8 cellular contexts compared by ENCODE assay signal in the genomic region with DNA sequence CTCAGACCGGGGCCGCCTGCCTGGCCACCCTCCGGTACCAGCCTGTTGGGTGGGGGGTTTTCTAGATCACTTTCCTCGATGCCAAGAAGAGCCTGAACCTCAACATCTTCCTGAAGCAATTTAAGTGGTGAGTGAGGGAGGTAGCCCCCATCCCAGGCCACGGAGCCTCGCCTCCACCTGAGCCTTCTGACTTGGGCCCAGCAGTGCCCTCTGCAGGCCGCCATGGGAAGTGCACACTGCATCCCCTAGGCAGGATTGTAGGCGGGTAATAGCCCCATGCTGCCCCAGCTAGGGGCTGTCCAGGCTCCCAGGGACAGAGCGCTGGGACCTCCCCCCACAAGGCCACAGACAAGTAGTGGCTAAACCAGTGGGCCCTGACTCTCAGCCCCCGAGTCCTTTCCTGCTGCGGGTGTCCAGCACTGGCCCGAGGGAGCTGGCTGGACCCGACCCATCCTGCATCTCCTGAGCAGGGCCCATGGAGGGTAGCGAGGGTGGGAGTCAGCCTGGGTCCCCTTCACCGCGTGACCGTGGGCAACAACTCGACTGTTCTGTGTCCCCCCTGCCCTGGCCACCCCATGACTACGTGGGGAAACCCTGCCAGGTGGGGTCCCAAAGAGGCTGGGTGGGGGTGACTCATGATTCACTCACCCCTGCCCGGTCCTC. TPM values are rescaled to one million over a fixed set of nuclear protein-coding genes. Genes with fewer than 3 reads are reported as not detected.
A peak's percentile ranks its signal among the peaks of the same experiment; 100 is the strongest.
DNase-seq lines count a peak whose midpoint lies in the region; ATAC-seq and TF ChIP-seq lines count a peak whose summit lies in the region.

No MANE protein-coding gene starts in this region.

- DNase-seq in NCI-H2081 (lab: John Stamatoyannopoulos, UW) (peak; percentile 61 to 70), NCI-H2081 treated with DMSO at 0.1 percent for 48 hours (lab: John Stamatoyannopoulos, UW) (no peak), Kasumi-1 (lab: John Stamatoyannopoulos, UW) (peak; percentile 38 to 41), T-helper 1 cell (peak; percentile 46 to 66 (median 60)), adipocyte (ENCODE audit: low read depth) (peak; percentile 76), right cardiac atrium (peak; percentile 67 to 90 (median 90)), smooth muscle cell (lab: John Stamatoyannopoulos, UW; ENCODE audit: unreplicated experiment) (peak; percentile 43)

- H3K4me3 ChIP-seq in adipocyte (ENCODE audit: low read length) (no peak overlapping the region), right cardiac atrium (ENCODE audit: low read length) (no peak overlapping the region), smooth muscle cell (no peak overlapping the region)

- ATAC-seq in right cardiac atrium (peak; percentile 45 to 64), HG03159 (IDR thresholded peaks at IDR 0.05; ENCODE audit: unreplicated experiment) (no peak)

- H3K27ac ChIP-seq in right cardiac atrium (ENCODE audit: low read length) (no peak overlapping the region), smooth muscle cell (ENCODE audit: low read depth) (no peak overlapping the region)

- intact Hi-C loops in right cardiac atrium (cut with DNase I), result loop anchor here (2.0 to 5.0 kb wide), 2 partner anchors 56 to 58 kb away; no protein-coding TSS in a partner anchor

- H3K9me3 ChIP-seq in adipocyte (ENCODE audit: control insufficient read depth, low read length), result no peaks in the 10 kb centered on the region
- H3K9me3 ChIP-seq in right cardiac atrium (ENCODE audit: control insufficient read depth, low read length), result no peaks in the 10 kb centered on the region
- H3K9me3 ChIP-seq in smooth muscle cell (replicated peaks; ENCODE audit: low read depth), result no peaks in the 10 kb centered on the region

- H2AFZ ChIP-seq in smooth muscle cell (ENCODE audit: low read depth), result no peak overlapping the region

- H3K4me2 ChIP-seq in smooth muscle cell, result no peak overlapping the region

- no peaks in the 10 kb centered on the region for H3F3A ChIP-seq in smooth muscle cell (ENCODE audit: low read depth)

- H4K20me1 ChIP-seq in smooth muscle cell (ENCODE audit: low read depth), result no peaks in the 10 kb centered on the region

- WGBS in right cardiac atrium, result 56% methylated on average over 20 of the region's 20 CpGs
- WGBS in smooth muscle cell (ENCODE audit: low lambda C conversion rate), result 57% methylated on average over 20 of the region's 20 CpGs

- no peaks in the 10 kb centered on the region for H3K4me1 ChIP-seq in adipocyte (ENCODE audit: control insufficient read depth, insufficient read depth, low read length)
- H3K4me1 ChIP-seq in right cardiac atrium (ENCODE audit: control insufficient read depth, insufficient read depth, low read length), result no peaks in the 10 kb centered on the region
- H3K4me1 ChIP-seq in smooth muscle cell (ENCODE audit: low read depth), result no peaks in the 10 kb centered on the region

- no peaks in the 10 kb centered on the region for H3K79me2 ChIP-seq in smooth muscle cell (ENCODE audit: low read depth)

- H3K9ac ChIP-seq in adipocyte (ENCODE audit: low read length) (no peak overlapping the region), smooth muscle cell (ENCODE audit: low read depth) (no peak overlapping the region)

- H3K27me3 ChIP-seq in adipocyte (replicated peaks; ENCODE audit: control insufficient read depth, insufficient read depth, low read length) (no peaks in the 10 kb centered on the region), right cardiac atrium (ENCODE audit: control insufficient read depth, insufficient read depth) (no peaks in the 10 kb centered on the region), smooth muscle cell (ENCODE audit: low read depth) (no peaks in the 10 kb centered on the region)

- TF ChIP-seq CTCF in smooth muscle cell (IDR thresholded peaks at IDR 0.05; ENCODE audit: borderline replicate concordance, insufficient read depth, poor library complexity, severe bottlenecking), result peak; percentile 96

- H3K36me3 ChIP-seq in adipocyte (ENCODE audit: control insufficient read depth, insufficient read depth, low read length, severe bottlenecking) (peaks cover 71% of the 10 kb centered on the region), smooth muscle cell (ENCODE audit: low read depth) (peaks cover 9% of the 10 kb centered on the region)

RNA-seq across cellular contexts. Expression of a gene that starts 15.3 kb away (rescaled TPM):
- total RNA-seq in right cardiac atrium, result 100 to 1,000 TPM; 156 to 212 (median 188) TPM
- 217 TPM for polyA plus RNA-seq in right cardiac atrium
- total RNA-seq in smooth muscle cell, result 6.0 and 43.0 TPM in 2 replicates
- 7.8 and 9.3 TPM in 2 replicates for polyA plus RNA-seq in smooth muscle cell

RNA-seq across cellular contexts. Expression of a gene that starts 19.3 kb away (rescaled TPM):
- total RNA-seq in right cardiac atrium (10 to 100 TPM; 36.2 to 46.4 (median 42.3) TPM), smooth muscle cell (28.1 and 29.8 TPM in 2 replicates)
- polyA plus RNA-seq in right cardiac atrium (36.6 TPM), smooth muscle cell (19.9 and 30.1 TPM in 2 replicates)

RNA-seq across cellular contexts. Expression of a gene that starts 44.2 kb away (rescaled TPM):
- total RNA-seq in right cardiac atrium, result 10 to 100 TPM; 74.6 to 88.5 (median 85.1) TPM
- 201 TPM for polyA plus RNA-seq in right cardiac atrium
- total RNA-seq in smooth muscle cell, result 78.5 and 155 TPM in 2 replicates
- polyA plus RNA-seq in smooth muscle cell, result 118 and 133 TPM in 2 replicates
